9 cellular contexts compared by ENCODE assay signal in genomic region chr12:96237035-96237434, GRCh38. TPM values are rescaled to one million over a fixed set of nuclear protein-coding genes. Genes with fewer than 3 reads are reported as not detected.
DNase-seq lines count a peak whose midpoint lies in the region; ATAC-seq and TF ChIP-seq lines count a peak whose summit lies in the region.
"Had no signal": no experiment of that assay in that cellular context is flagged by ENCODE, and none has a peak within 500 bp of the region (broad histone marks: within the 10 kb centered on the region; RNA-seq: fewer than 3 reads in every experiment).

No MANE protein-coding gene starts in this region.

- H3K36me3 ChIP-seq in mesodermal cell (ENCODE audit: control insufficient read depth, insufficient read depth, low read length) (peaks cover 80% of the 10 kb centered on the region), transverse colon (no peaks in the 10 kb centered on the region), SJCRH30 (peaks cover 14% of the 10 kb centered on the region)

- TF ChIP-seq EP300 in transverse colon (IDR thresholded peaks at IDR 0.05; ENCODE audit: low read depth), result no peak

- TF ChIP-seq CTCF in MCF 10A (IDR thresholded peaks at IDR 0.05; ENCODE audit: unreplicated experiment), result no peak
- no peak for TF ChIP-seq CTCF in transverse colon (IDR thresholded peaks at IDR 0.05)

- peaks cover 51% of the 10 kb centered on the region for H3K4me1 ChIP-seq in mesodermal cell (ENCODE audit: control insufficient read depth, insufficient read depth, low read length, poor library complexity, severe bottlenecking)
- peaks cover 40 to 83% (median 62%) of the 10 kb centered on the region in 4 donors for H3K4me1 ChIP-seq in transverse colon
- no peaks in the 10 kb centered on the region for H3K4me1 ChIP-seq in SJCRH30

- no peak for TF ChIP-seq POLR2A in transverse colon (IDR thresholded peaks at IDR 0.05)

- CTCF ChIA-PET in MCF 10A (lab: Yijun Ruan, JAX), result interaction anchor here (0.6 to 2.4 kb wide), 6 partner anchors 21 to 573 kb away, joined by 3 to 15 read pairs (median 5); partner anchors contain the start of gene CDK17

- WGBS in mesodermal cell (ENCODE audit: insufficient coverage in 2 of 2), 2 experiments, result 94 to 97% methylated on average over 3 to 4 of the region's 7 CpGs
- WGBS in transverse colon (ENCODE audit: low coverage in 1 of 2), 2 donors, result 83% methylated on average over 3 to 7 of the region's 7 CpGs

- peaks cover 49% of the 10 kb centered on the region for H3K4me1 Mint-ChIP-seq in MCF 10A (ENCODE audit: insufficient read depth, unreplicated experiment)

- peak overlapping the region; percentile 33 to 76 for H3K27ac Mint-ChIP-seq in activated naive CD4-positive, alpha-beta T cell treated with anti-CD3 and anti-CD28 coated beads, Interleukin-2, amount 50 U/mL, for 72 hours
- H3K27ac Mint-ChIP-seq in MCF 10A (ENCODE audit: low read depth, unreplicated experiment), result peak overlapping the region; percentile 95

- H3K36me3 Mint-ChIP-seq in activated naive CD4-positive, alpha-beta T cell treated with anti-CD3 and anti-CD28 coated beads, Interleukin-2, amount 50 U/mL, for 72 hours, result peaks cover 5 to 27% of the 10 kb centered on the region in 2 donors
- H3K36me3 Mint-ChIP-seq in MCF 10A (ENCODE audit: insufficient read depth, unreplicated experiment), result peaks cover 41% of the 10 kb centered on the region

- H3K4me3 ChIP-seq in mesodermal cell (ENCODE audit: extremely low read depth, insufficient read depth, low read length, poor library complexity, severe bottlenecking), result no peak overlapping the region
- no peak overlapping the region for H3K4me3 ChIP-seq in transverse colon
- no peak overlapping the region for H3K4me3 ChIP-seq in SJCRH30

- H3K27ac ChIP-seq in mesodermal cell (ENCODE audit: low read depth, low read length, severe bottlenecking) (peak overlapping the region; percentile 47), transverse colon (peak overlapping the region; percentile 69 to 90 (median 86)), SJCRH30 (no peak overlapping the region)

- intact Hi-C loops in MCF 10A (cut with micrococcal nuclease) (no loop called here), transverse colon (cut with DNase I; ENCODE audit: low total_unique reads) (loop anchor here (5.0 kb wide), 1 partner anchor 160 kb away; no protein-coding TSS in a partner anchor)

- BruUV-seq in MCF 10A (replicated peaks; lab: Mats Ljungman, UMichigan), result no TSS peak

- POLR2A ChIA-PET in MCF 10A (lab: Yijun Ruan, JAX), result interaction anchor here (0.6 to 3.3 kb wide), 16 partner anchors 9 to 170 kb away, joined by 3 to 40 read pairs (median 4); partner anchors contain the start of gene CDK17

- H3K9me3 ChIP-seq in mesodermal cell (ENCODE audit: control insufficient read depth, low read length) (no peaks in the 10 kb centered on the region), transverse colon (no peaks in the 10 kb centered on the region), SJCRH30 (replicated peaks) (no peaks in the 10 kb centered on the region)

- H3K27me3 ChIP-seq in transverse colon, result no peaks in the 10 kb centered on the region
- no peaks in the 10 kb centered on the region for H3K27me3 ChIP-seq in SJCRH30

- DNase-seq in activated naive CD4-positive, alpha-beta T cell treated with anti-CD3 and anti-CD28 coated beads, Interleukin-2, amount 50 U/mL, for 72 hours (ENCODE audit: low spot score in 2 of 2), result no peak
- no peak for DNase-seq in activated naive CD4-positive, alpha-beta T cell treated with Interleukin-2 at 50 U/mL for 16 hours
- DNase-seq in MCF 10A (ENCODE audit: unreplicated experiment) (no peak), transverse colon (no peak), SJCRH30 (no peak), SW 1271 (lab: John Stamatoyannopoulos, UW) (no peak)
- DNase-seq: NCI-H1694 had no signal

- no peaks in the 10 kb centered on the region for H3K9me3 Mint-ChIP-seq in activated naive CD4-positive, alpha-beta T cell treated with anti-CD3 and anti-CD28 coated beads, Interleukin-2, amount 50 U/mL, for 72 hours
- no peaks in the 10 kb centered on the region for H3K9me3 Mint-ChIP-seq in MCF 10A (ENCODE audit: unreplicated experiment)

- no peaks in the 10 kb centered on the region for H3K27me3 Mint-ChIP-seq in MCF 10A (ENCODE audit: insufficient read depth, unreplicated experiment)

- ATAC-seq in activated naive CD4-positive, alpha-beta T cell treated with anti-CD3 and anti-CD28 coated beads, Interleukin-2, amount 50 U/mL, for 72 hours, result peak in 1 of 2 donors; percentile 1
- no peak for ATAC-seq in HG03196 (IDR thresholded peaks at IDR 0.05; ENCODE audit: unreplicated experiment)

- in situ Hi-C loops in transverse colon (cut with MboI; ENCODE audit: low pct_ligation_motif_present in 1 of 4, low pct_unique_long_range_greater_than_20kb in 1 of 4, low sequenced_read_pairs in 3 of 4), result no loop called here

- peak overlapping the region; percentile 17 for H3K4me3 Mint-ChIP-seq in MCF 10A (ENCODE audit: unreplicated experiment)

RNA-seq across cellular contexts. Expression of gene ELK3, which starts 42.9 kb away (rescaled TPM):
- 10 to 100 TPM; 10.7 to 23.1 TPM for total RNA-seq in activated naive CD4-positive, alpha-beta T cell treated with anti-CD3 and anti-CD28 coated beads, Interleukin-2, amount 50 U/mL, for 72 hours
- total RNA-seq in MCF 10A (2022) (50.1 and 53.2 TPM in 2 replicates), transverse colon (10 to 100 TPM in 1 of 4 donors, 1 to 10 TPM in 3; 2.2 to 11.3 (median 5.3) TPM)
- 117 TPM for polyA plus RNA-seq in mesodermal cell (2013, experiment 1 of 2)
- polyA plus RNA-seq in mesodermal cell (2013, experiment 2 of 2), result 106 TPM
- total RNA-seq in SJCRH30 (2014; rRNA removed; shearing (Covaris generic)), result 31.8 and 34.0 TPM in 2 replicates
